Comparison of ENCODE assay signal across 8 cellular contexts in the genomic region with DNA sequence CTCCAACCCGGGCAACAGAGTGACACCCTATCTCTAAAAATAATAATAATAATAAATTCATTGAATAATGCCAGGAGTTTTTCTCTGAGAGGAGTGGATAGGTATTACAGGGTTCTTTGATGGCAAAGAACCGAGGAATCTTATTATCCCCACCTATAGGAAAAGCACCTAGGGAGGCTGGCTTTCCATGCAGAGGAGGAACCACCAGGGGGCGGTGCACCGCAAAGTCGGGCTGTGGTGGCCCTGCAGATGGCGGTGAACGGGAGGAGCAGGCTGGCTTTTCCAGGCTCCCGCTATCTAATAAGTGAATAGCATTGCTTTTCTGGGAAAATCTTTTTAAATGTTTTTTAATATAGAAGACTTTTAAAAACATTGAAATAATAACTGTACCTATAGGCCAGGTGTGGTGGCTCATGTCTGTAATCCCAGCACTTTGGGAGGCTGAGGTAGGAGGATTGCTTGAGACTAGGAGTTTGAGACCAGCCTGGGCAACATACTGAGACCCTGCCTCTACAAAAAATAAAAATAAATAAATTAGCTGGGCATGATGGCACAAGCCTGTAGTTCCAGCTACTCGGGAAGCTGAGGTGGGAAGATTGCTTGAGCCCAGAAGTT.
DNase-seq lines count a peak whose midpoint lies in the region; ATAC-seq and TF ChIP-seq lines count a peak whose summit lies in the region.

No MANE protein-coding gene starts in this region.

- H3K27me3 Mint-ChIP-seq in CD14-positive monocyte (ENCODE audit: low read depth in 3 of 3): peaks cover 0 to 2% (median 0%) of the 10 kb centered on the region in 3 donors

- no peak for DNase-seq in CD14-positive monocyte (ENCODE audit: low spot score)
- peak; percentile 35 for DNase-seq in GM19240 (ENCODE audit: insufficient read length, low spot score)
- peak; percentile 80 for DNase-seq in HuH-7 (ENCODE audit: low spot score)
- peak; percentile 16 for DNase-seq in activated CD8-positive, alpha-beta memory T cell treated with anti-CD3 and anti-CD28 coated beads, Interleukin-2, amount 50 U/mL, for 4 hours
- peak; percentile 80 for DNase-seq in iPS-NIHi11 (ENCODE audit: low spot score)
- DNase-seq in stimulated activated effector memory CD8-positive, alpha-beta T cell treated with anti-CD3 and anti-CD28 coated beads, Interleukin-12 subunit alpha, Interleukin-12 subunit beta, amount 100 ng/mL, for 72 hours (ENCODE audit: low spot score in 2 of 2): peak; percentile 3 to 52
- no peak for DNase-seq in omental fat pad (ENCODE audit: low spot score)

- intact Hi-C loops in CD14-positive monocyte (cut with micrococcal nuclease): loop anchor here in 1 of 2 donors (5.0 kb wide), 2 partner anchors 768 to 1053 kb away; no protein-coding TSS in a partner anchor

- no peak for ATAC-seq in stimulated activated effector memory CD8-positive, alpha-beta T cell treated with anti-CD3 and anti-CD28 coated beads, Interleukin-12 subunit alpha, Interleukin-12 subunit beta, amount 100 ng/mL, for 72 hours
- no peak for ATAC-seq in GM21619 (IDR thresholded peaks at IDR 0.05; ENCODE audit: unreplicated experiment)
- ATAC-seq in omental fat pad (ENCODE audit: low FRiP score): no peak

- H3K9me3 Mint-ChIP-seq in CD14-positive monocyte: peaks cover 0 to 3% (median 1%) of the 10 kb centered on the region in 7 donors
- peaks cover 7% of the 10 kb centered on the region for H3K9me3 Mint-ChIP-seq in stimulated activated effector memory CD8-positive, alpha-beta T cell treated with anti-CD3 and anti-CD28 coated beads, Interleukin-12 subunit alpha, Interleukin-12 subunit beta, amount 100 ng/mL, for 72 hours

- no peak overlapping the region for H3K27ac Mint-ChIP-seq in CD14-positive monocyte
- no peak overlapping the region for H3K27ac Mint-ChIP-seq in stimulated activated effector memory CD8-positive, alpha-beta T cell treated with anti-CD3 and anti-CD28 coated beads, Interleukin-12 subunit alpha, Interleukin-12 subunit beta, amount 100 ng/mL, for 72 hours

- no peaks in the 10 kb centered on the region for H3K4me1 Mint-ChIP-seq in CD14-positive monocyte
- H3K4me1 Mint-ChIP-seq in stimulated activated effector memory CD8-positive, alpha-beta T cell treated with anti-CD3 and anti-CD28 coated beads, Interleukin-12 subunit alpha, Interleukin-12 subunit beta, amount 100 ng/mL, for 72 hours: no peaks in the 10 kb centered on the region

- no peaks in the 10 kb centered on the region for H3K36me3 Mint-ChIP-seq in CD14-positive monocyte
- no peaks in the 10 kb centered on the region for H3K36me3 Mint-ChIP-seq in stimulated activated effector memory CD8-positive, alpha-beta T cell treated with anti-CD3 and anti-CD28 coated beads, Interleukin-12 subunit alpha, Interleukin-12 subunit beta, amount 100 ng/mL, for 72 hours

- H3K4me3 Mint-ChIP-seq in CD14-positive monocyte: no peak overlapping the region
- no peak overlapping the region for H3K4me3 Mint-ChIP-seq in stimulated activated effector memory CD8-positive, alpha-beta T cell treated with anti-CD3 and anti-CD28 coated beads, Interleukin-12 subunit alpha, Interleukin-12 subunit beta, amount 100 ng/mL, for 72 hours

- TF ChIP-seq CTCF in CD14-positive monocyte (IDR thresholded peaks at IDR 0.05): peak; percentile 66
- TF ChIP-seq CTCF in omental fat pad (IDR thresholded peaks at IDR 0.05): no peak

Comparison
In these comparisons a context has a peak if more than half of its experiments do, and no peak if none do; other contexts are left out.
1. DNase-seq: peak in GM19240 (single experiment), HuH-7 (single experiment), activated CD8-positive, alpha-beta memory T cell treated with anti-CD3 and anti-CD28 coated beads, Interleukin-2, amount 50 U/mL, for 4 hours (single experiment), iPS-NIHi11 (single experiment) and stimulated activated effector memory CD8-positive, alpha-beta T cell treated with anti-CD3 and anti-CD28 coated beads, Interleukin-12 subunit alpha, Interleukin-12 subunit beta, amount 100 ng/mL, for 72 hours (2 of 2); none in CD14-positive monocyte (single experiment) and omental fat pad (single experiment).